9 cellular contexts compared by ENCODE assay signal in genomic region chr1:11058595-11059165, GRCh38. TPM values are rescaled to one million over a fixed set of nuclear protein-coding genes. Genes with fewer than 3 reads are reported as not detected.
DNase-seq lines count a peak whose midpoint lies in the region; ATAC-seq and TF ChIP-seq lines count a peak whose summit lies in the region.
"Had no signal": no experiment of that assay in that cellular context is flagged by ENCODE, and none has a peak within 500 bp of the region (broad histone marks: within the 10 kb centered on the region; RNA-seq: fewer than 3 reads in every experiment).

No MANE protein-coding gene starts in this region.

- TF ChIP-seq CTCF in ovary (IDR thresholded peaks at IDR 0.05): no peak

- H3K9me3 ChIP-seq in ectodermal cell (ENCODE audit: control insufficient read depth, low read length) (no peaks in the 10 kb centered on the region), ovary (no peaks in the 10 kb centered on the region)

- no peak for TF ChIP-seq POLR2A in ovary (IDR thresholded peaks at IDR 0.05)

- H3K4me3 ChIP-seq in ectodermal cell (ENCODE audit: insufficient read depth, low read depth, low read length) (peak overlapping the region; percentile 86), ovary (peak overlapping the region; percentile 98)

- H3K27ac ChIP-seq in ectodermal cell (ENCODE audit: insufficient read depth, low read depth, low read length, poor library complexity, severe bottlenecking) (no peak overlapping the region), ovary (peak overlapping the region in 1 of 2 donors; percentile 0)

- ATAC-seq in HG03571 (IDR thresholded peaks at IDR 0.05; ENCODE audit: unreplicated experiment): no peak

- H3K36me3 ChIP-seq in ectodermal cell (ENCODE audit: control insufficient read depth, insufficient read depth, low read length): peaks cover 5% of the 10 kb centered on the region
- no peaks in the 10 kb centered on the region for H3K36me3 ChIP-seq in ovary

- no peaks in the 10 kb centered on the region for H3K27me3 ChIP-seq in ectodermal cell (ENCODE audit: control insufficient read depth, insufficient read depth, low read length, poor library complexity, severe bottlenecking)
- no peaks in the 10 kb centered on the region for H3K27me3 ChIP-seq in ovary

- peak; percentile 81 for DNase-seq in DMS79 treated with DMSO at 0.1 percent for 48 hours (lab: John Stamatoyannopoulos, UW)
- DNase-seq in NCI-H2107 treated with DMSO at 0.1 percent for 48 hours (lab: John Stamatoyannopoulos, UW; ENCODE audit: unreplicated experiment): peak; percentile 68
- DNase-seq in ovary: no peak
- DNase-seq in Kasumi-1 (lab: John Stamatoyannopoulos, UW): no peak
- no peak for DNase-seq in NK-92 (lab: John Stamatoyannopoulos, UW; ENCODE audit: unreplicated experiment)
- no peak for DNase-seq in medulla oblongata (ENCODE audit: extremely low spot score)
- DNase-seq: SIG-M5 had no signal

- intact Hi-C loops in ovary (cut with DNase I): no loop called here

- TF ChIP-seq EP300 in ovary (IDR thresholded peaks at IDR 0.05): no peak

- H3K4me1 ChIP-seq in ectodermal cell (ENCODE audit: control insufficient read depth, insufficient read depth, low read length) (peaks cover 6% of the 10 kb centered on the region), ovary (ENCODE audit: insufficient read depth) (peaks cover 18% of the 10 kb centered on the region)

- 48 to 51% methylated on average over 28 of the region's 28 CpGs for WGBS in ectodermal cell, 2 experiments
- WGBS in ovary, 3 donors: 31 to 40% (median 33%) methylated on average over 28 of the region's 28 CpGs

RNA-seq across cellular contexts. Expression of gene SRM, which starts 1.1 kb away (rescaled TPM):
- 121 TPM for polyA plus RNA-seq in ectodermal cell (2013, experiment 1 of 4)
- polyA plus RNA-seq in ectodermal cell (2013, experiment 2 of 4): 101 TPM
- 96.6 TPM for polyA plus RNA-seq in ectodermal cell (2013, experiment 3 of 4)
- 97.6 TPM for polyA plus RNA-seq in ectodermal cell (2013, experiment 4 of 4)
- 100 to 1,000 TPM in 1 of 7 donors, 10 to 100 TPM in 6; 31.7 to 111 (median 72.5) TPM for total RNA-seq in ovary
- polyA plus RNA-seq in ovary: 10 to 100 TPM; 52.5 to 55.1 TPM

RNA-seq across cellular contexts. Expression of gene MASP2, which starts 11.6 kb away (rescaled TPM):
- polyA plus RNA-seq in ectodermal cell (2013, experiment 1 of 4): not detected
- polyA plus RNA-seq in ectodermal cell (2013, experiment 2 of 4): 0.14 TPM
- 0.11 TPM for polyA plus RNA-seq in ectodermal cell (2013, experiment 3 of 4)
- 0.08 TPM for polyA plus RNA-seq in ectodermal cell (2013, experiment 4 of 4)
- under 1 TPM in 1 of 7 donors, not detected in 6; 0.10 TPM for total RNA-seq in ovary
- under 1 TPM in 1 of 2 donors, not detected in 1; 0.08 TPM for polyA plus RNA-seq in ovary

RNA-seq across cellular contexts. Expression of gene EXOSC10, which starts 41.0 kb away (rescaled TPM):
- polyA plus RNA-seq in ectodermal cell (2013, experiment 1 of 4): 107 TPM
- 110 TPM for polyA plus RNA-seq in ectodermal cell (2013, experiment 2 of 4)
- 86.2 TPM for polyA plus RNA-seq in ectodermal cell (2013, experiment 3 of 4)
- 90.0 TPM for polyA plus RNA-seq in ectodermal cell (2013, experiment 4 of 4)
- 10 to 100 TPM; 36.1 to 56.6 (median 48.6) TPM for total RNA-seq in ovary
- polyA plus RNA-seq in ovary: 10 to 100 TPM; 42.4 to 60.5 TPM

RNA-seq across cellular contexts. Expression of gene TARDBP, which starts 46.2 kb away (rescaled TPM):
- polyA plus RNA-seq in ectodermal cell (2013, experiment 1 of 4): 418 TPM
- 367 TPM for polyA plus RNA-seq in ectodermal cell (2013, experiment 2 of 4)
- polyA plus RNA-seq in ectodermal cell (2013, experiment 3 of 4): 322 TPM
- polyA plus RNA-seq in ectodermal cell (2013, experiment 4 of 4): 353 TPM
- total RNA-seq in ovary: 100 to 1,000 TPM; 106 to 169 (median 143) TPM
- polyA plus RNA-seq in ovary: 100 to 1,000 TPM; 113 to 175 TPM

Comparison
In these comparisons a context has a peak if more than half of its experiments do, and no peak if none do; other contexts are left out.
1. DNase-seq: peak in DMS79 treated with DMSO at 0.1 percent for 48 hours (single experiment) and NCI-H2107 treated with DMSO at 0.1 percent for 48 hours (single experiment); none in ovary (0 of 5), Kasumi-1 (0 of 2), NK-92 (single experiment) and medulla oblongata (single experiment).